In genomic region chr7:149147730-149148653, GRCh38 we compare ENCODE assay signal across 8 cellular contexts.
DNase-seq lines count a peak whose midpoint lies in the region; ATAC-seq, FAIRE-seq and TF ChIP-seq lines count a peak whose summit lies in the region.

No MANE protein-coding gene starts in this region.

- CTCF ChIA-PET in activated naive CD4-positive, alpha-beta T cell treated with anti-CD3 and anti-CD28 coated beads, Interleukin-2, amount 10 ng/mL, durations not matched to agents 7 days and 5 days (lab: Charles Lee), result interaction anchor here (0.7 to 2.8 kb wide), 8 partner anchors 9 to 275 kb away, joined by 3 to 29 read pairs (median 4); partner anchors contain the start of gene ZNF425

- peak overlapping the region; percentile 74 to 100 (median 96) for H3K4me3 ChIP-seq in BLaER1 treated with 17β-estradiol and CSF1 and Interleukin-3, amounts not matched to agents 10 nM and 100 nM
- H3K4me3 ChIP-seq in neutrophil (ENCODE audit: low read depth in 1 of 2, low read length in 1 of 2) (peak overlapping the region; percentile 84 to 89), tibial artery (peak overlapping the region; percentile 68 to 98)

- peak overlapping the region; percentile 88 to 97 (median 94) for H3K27ac ChIP-seq in BLaER1 treated with 17β-estradiol and CSF1 and Interleukin-3, amounts not matched to agents 10 nM and 100 nM
- H3K27ac ChIP-seq in neutrophil (peak overlapping the region; percentile 96), tibial artery (peak overlapping the region; percentile 86 to 93)

- peak; percentile 45 for ATAC-seq in HG03354 (IDR thresholded peaks at IDR 0.05; ENCODE audit: poor library complexity, severe bottlenecking, unreplicated experiment)

- H3K9me3 Mint-ChIP-seq in activated naive CD4-positive, alpha-beta T cell treated with anti-CD3 and anti-CD28 coated beads, Interleukin-2, amount 10 ng/mL, durations not matched to agents 7 days and 5 days, result no peaks in the 10 kb centered on the region

- no peaks in the 10 kb centered on the region for H3K9me3 ChIP-seq in BLaER1 treated with 17β-estradiol and CSF1 and Interleukin-3, amounts not matched to agents 10 nM and 100 nM (replicated peaks in 1 of 11)
- H3K9me3 ChIP-seq in neutrophil, result no peaks in the 10 kb centered on the region
- no peaks in the 10 kb centered on the region for H3K9me3 ChIP-seq in tibial artery

- TF ChIP-seq CTCF in neutrophil (IDR thresholded peaks at IDR 0.05) (peak; percentile 12), tibial artery (IDR thresholded peaks at IDR 0.05) (no peak)

- H4K20me1 ChIP-seq in BLaER1 treated with 17β-estradiol and CSF1 and Interleukin-3, amounts not matched to agents 10 nM and 100 nM, result peaks cover 22 to 55% (median 46%) of the 10 kb centered on the region in 11 experiments; a peak in 20 of 22 replicates

- peak overlapping the region; percentile 91 to 98 (median 96) for H3K9ac ChIP-seq in BLaER1 treated with 17β-estradiol and CSF1 and Interleukin-3, amounts not matched to agents 10 nM and 100 nM

- no peaks in the 10 kb centered on the region for H3K27me3 Mint-ChIP-seq in activated naive CD4-positive, alpha-beta T cell treated with anti-CD3 and anti-CD28 coated beads, Interleukin-2, amount 10 ng/mL, durations not matched to agents 7 days and 5 days

- intact Hi-C loops in tibial artery (cut with DNase I; ENCODE audit: low total_unique reads), result loop anchor here (2.0 kb wide), 1 partner anchor 21 kb away; the partner anchor contains the start of gene ZNF425

- FAIRE-seq in GM19239 (lab: Jason Lieb, UNC), result no peak

- peak overlapping the region; percentile 82 for H3K4me3 Mint-ChIP-seq in activated naive CD4-positive, alpha-beta T cell treated with anti-CD3 and anti-CD28 coated beads, Interleukin-2, amount 10 ng/mL, durations not matched to agents 7 days and 5 days

- H3K4me2 ChIP-seq in BLaER1 treated with 17β-estradiol and CSF1 and Interleukin-3, amounts not matched to agents 10 nM and 100 nM, result peak overlapping the region; percentile 81 to 97 (median 92)

- peaks cover 35% of the 10 kb centered on the region for H3K4me1 Mint-ChIP-seq in activated naive CD4-positive, alpha-beta T cell treated with anti-CD3 and anti-CD28 coated beads, Interleukin-2, amount 10 ng/mL, durations not matched to agents 7 days and 5 days

- DNase-seq in GM19239 (ENCODE audit: insufficient read length, low spot score) (peak; percentile 57), RKO (ENCODE audit: low spot score) (peak; percentile 71), globus pallidus (ENCODE audit: low spot score) (peak; percentile 31), tibial artery (peak; percentile 33 to 73)
- DNase-seq in activated naive CD4-positive, alpha-beta T cell treated with anti-CD3 and anti-CD28 coated beads, Interleukin-2, amount 10 ng/mL, durations not matched to agents 7 days and 5 days, result peak; percentile 77

- peak overlapping the region; percentile 85 for H3K27ac Mint-ChIP-seq in activated naive CD4-positive, alpha-beta T cell treated with anti-CD3 and anti-CD28 coated beads, Interleukin-2, amount 10 ng/mL, durations not matched to agents 7 days and 5 days

- H3K36me3 ChIP-seq in BLaER1 treated with 17β-estradiol and CSF1 and Interleukin-3, amounts not matched to agents 10 nM and 100 nM, result peaks cover 0 to 31% (median 19%) of the 10 kb centered on the region in 11 experiments; a peak in 18 of 22 replicates
- H3K36me3 ChIP-seq in neutrophil (no peaks in the 10 kb centered on the region), tibial artery (no peaks in the 10 kb centered on the region)

- H3K27me3 ChIP-seq in BLaER1 treated with 17β-estradiol and CSF1 and Interleukin-3, amounts not matched to agents 10 nM and 100 nM, result no peaks in the 10 kb centered on the region
- H3K27me3 ChIP-seq in neutrophil (no peaks in the 10 kb centered on the region), tibial artery (no peaks in the 10 kb centered on the region)

- H3K4me1 ChIP-seq in BLaER1 treated with 17β-estradiol and CSF1 and Interleukin-3, amounts not matched to agents 10 nM and 100 nM, result peaks cover 29 to 43% (median 39%) of the 10 kb centered on the region in 10 experiments
- H3K4me1 ChIP-seq in neutrophil (ENCODE audit: control insufficient read depth in 1 of 2, insufficient read depth in 1 of 2, low read depth in 1 of 2, low read length in 1 of 2) (peaks cover 61 to 70% of the 10 kb centered on the region in 2 experiments), tibial artery (peaks cover 0 to 21% (median 11%) of the 10 kb centered on the region in 4 donors)

- H3K36me3 Mint-ChIP-seq in activated naive CD4-positive, alpha-beta T cell treated with anti-CD3 and anti-CD28 coated beads, Interleukin-2, amount 10 ng/mL, durations not matched to agents 7 days and 5 days, result peaks cover 12% of the 10 kb centered on the region

Comparison
In these comparisons a context has a peak if more than half of its experiments do, and no peak if none do; other contexts are left out.
1. Peak in every context shown above with its lines: DNase-seq, ATAC-seq, H3K4me3 ChIP-seq and H3K27ac ChIP-seq.